Comparison of ENCODE assay signal across 1 cellular context in the genomic region with DNA sequence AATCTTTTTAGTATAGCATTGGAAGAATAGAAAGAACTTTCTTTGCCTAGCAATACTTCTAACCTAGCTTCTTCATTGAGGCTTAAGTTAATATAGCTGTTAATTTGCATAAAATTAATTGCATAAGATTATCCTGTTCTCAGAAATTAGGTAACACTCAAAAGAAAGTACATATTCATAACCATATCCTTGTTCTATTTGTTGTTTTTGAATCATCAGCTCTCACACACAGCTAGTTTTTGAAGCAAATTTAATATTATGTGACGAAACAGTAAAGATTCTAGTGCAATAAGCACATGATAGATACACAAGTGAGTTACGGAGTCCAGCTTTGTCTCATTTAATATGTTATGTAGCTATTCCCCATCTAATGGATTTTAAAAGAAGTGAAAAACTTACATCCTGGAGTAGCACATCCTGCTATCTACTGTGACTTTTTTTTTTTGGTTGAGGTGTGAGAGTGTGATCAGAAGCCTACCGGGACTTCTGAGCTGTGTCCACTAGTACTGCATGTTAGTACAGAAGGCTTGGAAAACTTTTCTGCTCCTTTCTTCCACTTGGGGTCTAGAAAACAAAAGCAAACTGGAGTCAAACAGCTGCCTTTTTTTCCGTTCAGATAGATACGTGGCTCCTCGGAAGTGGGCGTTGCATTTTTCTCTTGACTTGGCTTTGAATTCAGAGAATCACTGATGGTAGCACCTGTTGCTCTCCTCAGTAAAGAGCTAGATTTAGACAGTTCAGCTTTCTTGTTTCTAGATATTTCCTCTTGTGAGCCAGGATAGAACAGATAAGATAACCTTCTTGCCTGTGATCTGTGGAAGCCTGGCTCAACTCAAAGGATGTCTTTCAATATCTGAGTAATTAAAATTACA.
TF ChIP-seq lines count a peak whose summit lies in the region.

No MANE protein-coding gene starts in this region.

TF ChIP-seq in HepG2, 621 proteins besides CTCF, POLR2A, EP300 and RAD21:
- TF ChIP-seq, protein P1, sequence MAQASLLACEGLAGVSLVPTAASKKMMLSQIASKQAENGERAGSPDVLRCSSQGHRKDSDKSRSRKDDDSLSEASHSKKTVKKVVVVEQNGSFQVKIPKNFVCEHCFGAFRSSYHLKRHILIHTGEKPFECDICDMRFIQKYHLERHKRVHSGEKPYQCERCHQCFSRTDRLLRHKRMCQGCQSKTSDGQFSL (CRISPR knock-in tag; IDR thresholded peaks at IDR 0.05): no peak
- TF ChIP-seq NR1H2 (CRISPR knock-in tag; IDR thresholded peaks at IDR 0.05; ENCODE audit: borderline replicate concordance, low read depth) (no peak), RBM22 (optimal IDR thresholded peaks at IDR 0.05; ENCODE audit: low read length) (peak; percentile 29), CHD2 (IDR thresholded peaks at IDR 0.05; ENCODE audit: low read depth, low read length) (no peak), ZFX (CRISPR knock-in tag; IDR thresholded peaks at IDR 0.05; ENCODE audit: low read depth) (no peak)
- TF ChIP-seq, protein P2, sequence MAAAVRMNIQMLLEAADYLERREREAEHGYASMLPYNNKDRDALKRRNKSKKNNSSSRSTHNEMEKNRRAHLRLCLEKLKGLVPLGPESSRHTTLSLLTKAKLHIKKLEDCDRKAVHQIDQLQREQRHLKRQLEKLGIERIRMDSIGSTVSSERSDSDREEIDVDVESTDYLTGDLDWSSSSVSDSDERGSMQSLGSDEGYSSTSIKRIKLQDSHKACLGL (CRISPR knock-in tag; IDR thresholded peaks at IDR 0.05): no peak
- TF ChIP-seq, protein P3, sequence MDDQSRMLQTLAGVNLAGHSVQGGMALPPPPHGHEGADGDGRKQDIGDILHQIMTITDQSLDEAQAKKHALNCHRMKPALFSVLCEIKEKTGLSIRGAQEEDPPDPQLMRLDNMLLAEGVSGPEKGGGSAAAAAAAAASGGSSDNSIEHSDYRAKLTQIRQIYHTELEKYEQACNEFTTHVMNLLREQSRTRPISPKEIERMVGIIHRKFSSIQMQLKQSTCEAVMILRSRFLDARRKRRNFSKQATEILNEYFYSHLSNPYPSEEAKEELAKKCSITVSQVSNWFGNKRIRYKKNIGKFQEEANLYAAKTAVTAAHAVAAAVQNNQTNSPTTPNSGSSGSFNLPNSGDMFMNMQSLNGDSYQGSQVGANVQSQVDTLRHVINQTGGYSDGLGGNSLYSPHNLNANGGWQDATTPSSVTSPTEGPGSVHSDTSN (CRISPR knock-in tag; IDR thresholded peaks at IDR 0.05; ENCODE audit: borderline replicate concordance): no peak
